Comparison of ENCODE assay signal across 1 cellular context in genomic region chr17:45660474-45660873, GRCh38.
TF ChIP-seq lines count a peak whose summit lies in the region.

No MANE protein-coding gene starts in this region.

TF ChIP-seq in HCT116, 20 proteins besides CTCF, POLR2A, EP300 and RAD21:
- peak; percentile 51 for TF ChIP-seq REST (IDR thresholded peaks at IDR 0.05; ENCODE audit: low read depth)
- no peak for TF ChIP-seq YY1 (IDR thresholded peaks at IDR 0.05; ENCODE audit: extremely low read depth, insufficient replicate concordance, low read depth, low read length)
- no peak for TF ChIP-seq SP1 (IDR thresholded peaks at IDR 0.05; ENCODE audit: low read depth)
